Comparison of ENCODE assay signal across 7 cellular contexts in the genomic region with DNA sequence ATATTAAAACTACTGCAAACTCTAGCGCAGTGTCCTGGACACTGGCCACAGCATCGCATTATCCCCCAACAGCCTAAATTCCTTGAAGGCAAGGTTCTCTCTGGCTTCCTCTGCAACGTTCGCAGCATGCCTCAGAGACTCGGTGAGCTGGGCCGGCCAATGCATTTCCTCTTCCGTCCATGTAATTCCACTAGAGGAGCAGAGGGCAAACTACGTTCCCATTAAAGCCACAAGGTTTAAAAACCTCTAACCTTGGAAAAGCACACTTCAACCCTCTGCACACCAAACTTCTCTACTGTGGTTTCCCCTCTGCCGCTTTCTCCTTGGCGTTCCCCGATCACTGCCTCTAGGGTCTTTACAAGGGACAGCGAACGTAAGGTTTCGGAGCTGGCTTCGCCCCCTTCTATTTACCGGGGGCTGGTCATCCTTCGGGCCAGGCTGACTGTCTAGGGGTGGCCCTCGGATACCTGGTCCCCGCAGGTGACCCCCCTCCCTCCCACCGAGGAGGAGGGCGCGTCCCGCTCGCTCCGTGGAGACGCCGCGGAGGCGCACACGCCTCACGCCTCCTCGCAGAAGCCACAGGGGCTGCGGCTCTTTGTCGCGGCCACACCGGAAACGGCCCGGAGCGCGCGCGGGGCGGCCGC. TPM values are rescaled to one million over a fixed set of nuclear protein-coding genes. Genes with fewer than 3 reads are reported as not detected.
DNase-seq lines count a peak whose midpoint lies in the region; ATAC-seq and TF ChIP-seq lines count a peak whose summit lies in the region.

No MANE protein-coding gene starts in this region.

- ATAC-seq in GM21381 (IDR thresholded peaks at IDR 0.05; ENCODE audit: unreplicated experiment) = peak; percentile 13
- ATAC-seq in HG03565 (IDR thresholded peaks at IDR 0.05; ENCODE audit: unreplicated experiment) = peak; percentile 42
- peak; percentile 49 for ATAC-seq in left lobe of liver
- ATAC-seq in stimulated activated effector memory CD8-positive, alpha-beta T cell treated with anti-CD3 and anti-CD28 coated beads, Interleukin-12 subunit alpha, Interleukin-12 subunit beta, amount 100 ng/mL, for 72 hours = peak; percentile 66

- peak overlapping the region; percentile 56 for H3K27ac Mint-ChIP-seq in stimulated activated effector memory CD8-positive, alpha-beta T cell treated with anti-CD3 and anti-CD28 coated beads, Interleukin-12 subunit alpha, Interleukin-12 subunit beta, amount 100 ng/mL, for 72 hours

- CTCF ChIA-PET in RWPE1 (lab: Yijun Ruan, JAX) = interaction anchor here (0.6 to 1.1 kb wide), 3 partner anchors 19 to 271 kb away, joined by 3 to 4 read pairs (median 3); a partner anchor contains a TSS

- peaks cover 5% of the 10 kb centered on the region for H3K9me3 Mint-ChIP-seq in stimulated activated effector memory CD8-positive, alpha-beta T cell treated with anti-CD3 and anti-CD28 coated beads, Interleukin-12 subunit alpha, Interleukin-12 subunit beta, amount 100 ng/mL, for 72 hours

- TF ChIP-seq CTCF in RWPE1 (conservative IDR thresholded peaks at IDR 0.05; ENCODE audit: low read depth) = no peak

- peak overlapping the region; percentile 96 for H3K27ac ChIP-seq in RWPE1

- H3K4me1 Mint-ChIP-seq in stimulated activated effector memory CD8-positive, alpha-beta T cell treated with anti-CD3 and anti-CD28 coated beads, Interleukin-12 subunit alpha, Interleukin-12 subunit beta, amount 100 ng/mL, for 72 hours = peaks cover 27% of the 10 kb centered on the region

- no peaks in the 10 kb centered on the region for H3K36me3 Mint-ChIP-seq in stimulated activated effector memory CD8-positive, alpha-beta T cell treated with anti-CD3 and anti-CD28 coated beads, Interleukin-12 subunit alpha, Interleukin-12 subunit beta, amount 100 ng/mL, for 72 hours

- DNase-seq in ELR (ENCODE audit: low read depth) (peak; percentile 74), RWPE1 (ENCODE audit: low spot score) (peak; percentile 40), cerebellum (ENCODE audit: low spot score) (peak; percentile 51), left lobe of liver (ENCODE audit: low spot score) (peak; percentile 53)
- DNase-seq in stimulated activated effector memory CD8-positive, alpha-beta T cell treated with anti-CD3 and anti-CD28 coated beads, Interleukin-12 subunit alpha, Interleukin-12 subunit beta, amount 100 ng/mL, for 72 hours (ENCODE audit: low spot score in 2 of 2) = peak in 1 of 2 donors; percentile 72

- POLR2A ChIA-PET in RWPE1 (lab: Yijun Ruan, JAX; ENCODE audit: low non-redundant PET) = interaction anchor here (0.6 to 0.7 kb wide), 2 partner anchors 42 to 64 kb away, joined by 3 read pairs; no protein-coding TSS in a partner anchor

- H3K4me3 Mint-ChIP-seq in stimulated activated effector memory CD8-positive, alpha-beta T cell treated with anti-CD3 and anti-CD28 coated beads, Interleukin-12 subunit alpha, Interleukin-12 subunit beta, amount 100 ng/mL, for 72 hours = peak overlapping the region; percentile 79

RNA-seq across cellular contexts. Expression of a gene that starts 0.5 kb away (rescaled TPM):
- total RNA-seq in cerebellum = 20.3 TPM
- total RNA-seq in left lobe of liver = 20.6 TPM

Comparison
In these comparisons a context has a peak if more than half of its experiments do, and no peak if none do; other contexts are left out.
1. ATAC-seq: peak in every context shown above with its lines; median percentile 66 in stimulated activated effector memory CD8-positive, alpha-beta T cell treated with anti-CD3 and anti-CD28 coated beads, Interleukin-12 subunit alpha, Interleukin-12 subunit beta, amount 100 ng/mL, for 72 hours; 49 in left lobe of liver; 42 in HG03565; 13 in GM21381.